ENCODE assay signal across 36 cellular contexts in the genomic region with DNA sequence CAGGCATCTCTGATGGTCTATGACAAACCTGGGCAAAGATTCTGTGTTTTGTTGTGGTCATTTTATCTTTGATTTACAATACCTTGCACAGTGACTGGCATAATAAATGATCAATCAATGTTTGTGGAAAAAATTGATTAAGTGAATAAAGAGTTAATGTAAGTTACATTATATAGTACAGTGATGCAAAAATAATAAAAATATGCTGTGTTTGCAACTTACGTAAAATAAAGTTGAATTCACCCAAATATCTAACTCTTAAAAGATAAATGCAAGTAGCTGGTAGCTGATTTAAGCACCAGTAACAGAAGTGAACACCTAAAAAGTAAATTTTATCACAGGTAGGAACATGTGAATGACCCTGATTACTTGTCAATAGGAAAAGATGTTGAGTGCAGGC.
"Had no signal": no experiment of that assay in that cellular context is flagged by ENCODE, and none has a peak within 500 bp of the region (broad histone marks: within the 10 kb centered on the region; RNA-seq: fewer than 3 reads in every experiment).

No MANE protein-coding gene starts in this region.

- H3K4me1 ChIP-seq: adrenal gland, body of pancreas, breast epithelium had no signal

- H3K4me3 ChIP-seq: adrenal gland, body of pancreas, breast epithelium had no signal

- H3K27ac Mint-ChIP-seq: activated B cell treated with CpG ODN at 0.5 μM for 24 hours; activated CD4-positive, alpha-beta memory T cell treated with anti-CD3 and anti-CD28 coated beads for 36 hours; activated CD4-positive, alpha-beta T cell treated with anti-CD3 and anti-CD28 coated beads, Interleukin-2, amount 10 ng/mL, durations not matched to agents 24 days and 14 days; activated CD8-positive, alpha-beta T cell treated with anti-CD3 and anti-CD28 coated beads for 36 hours; activated naive CD4-positive, alpha-beta T cell treated with anti-CD3 and anti-CD28 coated beads for 36 hours; activated naive CD4-positive, alpha-beta T cell treated with anti-CD3 and anti-CD28 coated beads, Interleukin-2, amount 50 U/mL, for 72 hours; activated naive CD8-positive, alpha-beta T cell treated with anti-CD3 and anti-CD28 coated beads for 36 hours; activated T-cell treated with anti-CD3 and anti-CD28 coated beads, Interleukin-2, amount 50 U/mL, for 72 hours; activated T-helper 1 cell treated with anti-CD3 and anti-CD28 coated beads, Interleukin-12 subunit alpha, Interleukin-12 subunit beta, Interleukin-2, Interleukin-4 antibody, amounts not matched to agents 30 ng/mL and 10 ng/mL and 1 ng/mL, durations not matched to agents 14 hours and 24 hours and 36 hours; activated T-helper 17 cell treated with anti-CD3 and anti-CD28 coated beads, Interleukin-2, amount 50 U/mL, for 72 hours; T-helper 1 cell treated with Interleukin-12 subunit alpha and Interleukin-12 subunit beta and Interleukin-4 antibody, amounts not matched to agents 30 μg/mL and 1 μg/mL, for 36 hours; T-helper 2 cell treated with Interferon-gamma antibody and Interleukin-4, amounts not matched to agents 5 μg/mL and 100 μg/mL, for 36 hours had no signal

- H3K36me3 ChIP-seq: adrenal gland, breast epithelium had no signal

- H3K9me3 ChIP-seq: adrenal gland, body of pancreas, breast epithelium had no signal

- H3K4me3 Mint-ChIP-seq: activated B cell treated with CpG ODN at 0.5 μM for 24 hours; activated CD4-positive, alpha-beta memory T cell treated with anti-CD3 and anti-CD28 coated beads for 36 hours; activated CD4-positive, alpha-beta T cell treated with anti-CD3 and anti-CD28 coated beads, Interleukin-2, amount 10 ng/mL, durations not matched to agents 24 days and 14 days; activated CD8-positive, alpha-beta T cell treated with anti-CD3 and anti-CD28 coated beads for 36 hours; activated naive CD4-positive, alpha-beta T cell treated with anti-CD3 and anti-CD28 coated beads for 36 hours; activated naive CD8-positive, alpha-beta T cell treated with anti-CD3 and anti-CD28 coated beads for 36 hours; activated T-cell treated with anti-CD3 and anti-CD28 coated beads, Interleukin-2, amount 50 U/mL, for 4 hours; activated T-cell treated with anti-CD3 and anti-CD28 coated beads, Interleukin-2, amount 50 U/mL, for 72 hours; activated T-helper 1 cell treated with anti-CD3 and anti-CD28 coated beads, Interleukin-12 subunit alpha, Interleukin-12 subunit beta, Interleukin-2, Interleukin-4 antibody, amounts not matched to agents 30 ng/mL and 10 ng/mL and 1 ng/mL, durations not matched to agents 14 hours and 24 hours and 36 hours; activated T-helper 17 cell treated with anti-CD3 and anti-CD28 coated beads, Interleukin-2, amount 50 U/mL, for 72 hours; T-helper 1 cell treated with Interleukin-12 subunit alpha and Interleukin-12 subunit beta and Interleukin-4 antibody, amounts not matched to agents 30 μg/mL and 1 μg/mL, for 36 hours; T-helper 2 cell treated with Interferon-gamma antibody and Interleukin-4, amounts not matched to agents 5 μg/mL and 100 μg/mL, for 36 hours had no signal

- ATAC-seq: activated CD8-positive, alpha-beta T cell treated with anti-CD3 and anti-CD28 coated beads for 36 hours; activated naive CD4-positive, alpha-beta T cell treated with anti-CD3 and anti-CD28 coated beads, Interleukin-2, amount 50 U/mL, for 72 hours; activated T-cell treated with anti-CD3 and anti-CD28 coated beads, Interleukin-2, amount 50 U/mL, for 4 hours; activated T-cell treated with anti-CD3 and anti-CD28 coated beads, Interleukin-2, amount 50 U/mL, for 72 hours; activated T-helper 17 cell treated with anti-CD3 and anti-CD28 coated beads, Interleukin-2, amount 50 U/mL, for 72 hours; body of pancreas had no signal

- FAIRE-seq: TTC549 had no signal

- H3K4me1 Mint-ChIP-seq: activated B cell treated with CpG ODN at 0.5 μM for 24 hours; activated CD4-positive, alpha-beta T cell treated with anti-CD3 and anti-CD28 coated beads, Interleukin-2, amount 10 ng/mL, durations not matched to agents 24 days and 14 days; activated T-helper 17 cell treated with anti-CD3 and anti-CD28 coated beads, Interleukin-2, amount 50 U/mL, for 72 hours had no signal

- H3K9me3 Mint-ChIP-seq: activated B cell treated with CpG ODN at 0.5 μM for 24 hours; activated CD4-positive, alpha-beta memory T cell treated with anti-CD3 and anti-CD28 coated beads for 36 hours; activated CD8-positive, alpha-beta T cell treated with anti-CD3 and anti-CD28 coated beads for 36 hours; activated naive CD4-positive, alpha-beta T cell treated with anti-CD3 and anti-CD28 coated beads for 36 hours; activated naive CD4-positive, alpha-beta T cell treated with anti-CD3 and anti-CD28 coated beads, Interleukin-2, amount 50 U/mL, for 72 hours; activated naive CD8-positive, alpha-beta T cell treated with anti-CD3 and anti-CD28 coated beads for 36 hours; activated T-cell treated with anti-CD3 and anti-CD28 coated beads, Interleukin-2, amount 50 U/mL, for 4 hours; activated T-helper 1 cell treated with anti-CD3 and anti-CD28 coated beads, Interleukin-12 subunit alpha, Interleukin-12 subunit beta, Interleukin-2, Interleukin-4 antibody, amounts not matched to agents 30 ng/mL and 10 ng/mL and 1 ng/mL, durations not matched to agents 14 hours and 24 hours and 36 hours; T-helper 1 cell treated with Interleukin-12 subunit alpha and Interleukin-12 subunit beta and Interleukin-4 antibody, amounts not matched to agents 30 μg/mL and 1 μg/mL, for 36 hours; T-helper 2 cell treated with Interferon-gamma antibody and Interleukin-4, amounts not matched to agents 5 μg/mL and 100 μg/mL, for 36 hours had no signal

- H3K27ac ChIP-seq: adrenal gland, body of pancreas, brain microvascular endothelial cell, breast epithelium, VCaP had no signal

- H3K27me3 ChIP-seq: adrenal gland, body of pancreas, brain microvascular endothelial cell, breast epithelium had no signal

- DNase-seq: activated B cell treated with CpG ODN at 0.5 μM for 24 hours; activated CD4-positive, alpha-beta memory T cell treated with anti-CD3 and anti-CD28 coated beads for 36 hours; activated CD4-positive, alpha-beta T cell treated with anti-CD3 and anti-CD28 coated beads for 4 hours; activated CD4-positive, alpha-beta T cell treated with anti-CD3 and anti-CD28 coated beads, Interleukin-2, amount 10 ng/mL, durations not matched to agents 24 days and 14 days; activated CD4-positive, alpha-beta T cell treated with anti-CD3 and anti-CD28 coated beads, Interleukin-2, amount 50 U/mL, for 1 hour; activated CD4-positive, alpha-beta T cell treated with anti-CD3 and anti-CD28 coated beads, Interleukin-2, amount 50 U/mL, for 4 hours; activated CD4-positive, CD25-positive, alpha-beta regulatory T cell treated with anti-CD3 and anti-CD28 coated beads, Interleukin-2, amount 50 U/mL, for 72 hours; activated CD8-positive, alpha-beta memory T cell treated with anti-CD3 and anti-CD28 coated beads, Interleukin-2, amount 50 U/mL, for 4 hours; activated CD8-positive, alpha-beta T cell treated with anti-CD3 and anti-CD28 coated beads for 36 hours; activated effector memory CD4-positive, alpha-beta T cell treated with anti-CD3 and anti-CD28 coated beads, Interleukin-2, amount 50 U/mL, for 16 hours; activated gamma-delta T cell treated with Interleukin-2 at 50 U/mL for 16 hours; activated naive CD4-positive, alpha-beta T cell; activated naive CD4-positive, alpha-beta T cell treated with anti-CD3 and anti-CD28 coated beads for 36 hours; activated naive CD4-positive, alpha-beta T cell treated with anti-CD3 and anti-CD28 coated beads, Interleukin-2, amount 50 U/mL, for 16 hours; activated naive CD8-positive, alpha-beta T cell treated with anti-CD3 and anti-CD28 coated beads for 36 hours; activated T-cell treated with anti-CD3 and anti-CD28 coated beads for 4 hours; activated T-cell treated with anti-CD3 and anti-CD28 coated beads, Interleukin-2, amount 50 U/mL, for 1 hour; activated T-cell treated with anti-CD3 and anti-CD28 coated beads, Interleukin-2, amount 50 U/mL, for 4 hours; activated T-cell treated with anti-CD3 and anti-CD28 coated beads, Interleukin-2, amount 50 U/mL, for 72 hours; adrenal gland; amniotic stem cell; aorta; body of pancreas; brain microvascular endothelial cell; central memory CD4-positive, alpha-beta T cell; T-helper 1 cell; T-helper 2 cell; T-helper 9 cell had no signal

- H3K27me3 Mint-ChIP-seq: activated B cell treated with CpG ODN at 0.5 μM for 24 hours; activated CD4-positive, alpha-beta T cell treated with anti-CD3 and anti-CD28 coated beads, Interleukin-2, amount 10 ng/mL, durations not matched to agents 24 days and 14 days; activated CD8-positive, alpha-beta T cell treated with anti-CD3 and anti-CD28 coated beads for 36 hours; activated naive CD8-positive, alpha-beta T cell treated with anti-CD3 and anti-CD28 coated beads for 36 hours had no signal
